9 cellular contexts compared by ENCODE assay signal in genomic region chr16:72921620-72922019, GRCh38.
DNase-seq lines count a peak whose midpoint lies in the region; ATAC-seq and TF ChIP-seq lines count a peak whose summit lies in the region.
"Had no signal": no experiment of that assay in that cellular context is flagged by ENCODE, and none has a peak within 500 bp of the region (broad histone marks: within the 10 kb centered on the region; RNA-seq: fewer than 3 reads in every experiment).

No MANE protein-coding gene starts in this region.

- 61 to 62% (median 62%) methylated on average over 13 to 15 of the region's 15 CpGs for WGBS in heart left ventricle, 4 donors

- peak in 3 of 4 donors; percentile 24 to 40 (median 24) for ATAC-seq in heart left ventricle
- no peak for ATAC-seq in Right ventricle myocardium inferior

- H3K4me3 ChIP-seq in heart left ventricle (peak overlapping the region in 2 of 12 donors; percentile 18 to 30), ascending aorta (peak overlapping the region; percentile 24 to 60)

- H3K27me3 ChIP-seq in heart left ventricle (no peaks in the 10 kb centered on the region), ascending aorta (no peaks in the 10 kb centered on the region)

- peak in 2 of 5 donors; percentile 29 to 49 for DNase-seq in heart left ventricle
- no peak for DNase-seq in Right ventricle myocardium inferior (ENCODE audit: missing footprints)
- DNase-seq in ascending aorta (ENCODE audit: low spot score in 2 of 2): peak in 1 of 2 donors; percentile 70
- DNase-seq in midbrain (lab: John Stamatoyannopoulos, UW): peak; percentile 36
- no peak for DNase-seq in NCI-H510A (lab: John Stamatoyannopoulos, UW)
- no peak for DNase-seq in stimulated activated CD4-positive, alpha-beta T cell treated with anti-CD3 and anti-CD28 coated beads, Interleukin-4, amount 100 ng/mL, for 1 hour
- no peak for DNase-seq in stimulated activated naive CD4-positive, alpha-beta T cell treated with Interleukin-2 at 50 U/mL for 16 hours (lab: John Stamatoyannopoulos, UW)
- no peak for DNase-seq in KBM-7
- DNase-seq: stimulated activated CD4-positive, alpha-beta T cell treated with anti-CD3 and anti-CD28 coated beads, Interleukin-12 subunit alpha, Interleukin-12 subunit beta, amount 100 ng/mL, for 4 hours had no signal

- H3K36me3 ChIP-seq in heart left ventricle (peaks cover 0 to 6% (median 0%) of the 10 kb centered on the region in 9 donors), ascending aorta (no peaks in the 10 kb centered on the region)

- in situ Hi-C loops in KBM-7 (cut with MboI; ENCODE audit: low pct_unique_long_range_greater_than_20kb, low sequenced_read_pairs): no loop called here

- TF ChIP-seq CTCF in heart left ventricle (IDR thresholded peaks at IDR 0.05) (no peak), ascending aorta (IDR thresholded peaks at IDR 0.05) (no peak)

- H3K4me1 ChIP-seq in heart left ventricle: peaks cover 0 to 17% (median 6%) of the 10 kb centered on the region in 12 donors
- peaks cover 0 to 27% of the 10 kb centered on the region in 2 donors for H3K4me1 ChIP-seq in ascending aorta

- no peak for TF ChIP-seq POLR2A in heart left ventricle (IDR thresholded peaks at IDR 0.05)

- H3K9me3 ChIP-seq in heart left ventricle (peaks cover 0 to 10% (median 0%) of the 10 kb centered on the region in 12 donors), ascending aorta (no peaks in the 10 kb centered on the region)

- H3K27ac ChIP-seq in heart left ventricle (peak overlapping the region in 1 of 12 donors; percentile 18), ascending aorta (peak overlapping the region; percentile 57 to 58)

- intact Hi-C loops in heart left ventricle (cut with DNase I): no loop called here
- intact Hi-C loops in Right ventricle myocardium inferior (cut with DNase I): no loop called here
- intact Hi-C loops in ascending aorta (cut with DNase I): no loop called here
